ENCODE assay signal across 24 cellular contexts in genomic region chr1:179968284-179968993, GRCh38. TPM values are rescaled to one million over a fixed set of nuclear protein-coding genes. Genes with fewer than 3 reads are reported as not detected.
DNase-seq lines count a peak whose midpoint lies in the region; ATAC-seq and TF ChIP-seq lines count a peak whose summit lies in the region.
"Had no signal": no experiment of that assay in that cellular context is flagged by ENCODE, and none has a peak within 500 bp of the region (broad histone marks: within the 10 kb centered on the region; RNA-seq: fewer than 3 reads in every experiment).

No MANE protein-coding gene starts in this region.

- H3K27ac Mint-ChIP-seq in progenitor cell of endocrine pancreas, result peak overlapping the region; percentile 2
- H3K27ac Mint-ChIP-seq: nephron had no signal

- H3K27ac ChIP-seq in left ventricle myocardium inferior (replicated peaks), result peak overlapping the region; percentile 84
- peak overlapping the region; percentile 81 for H3K27ac ChIP-seq in cingulate gyrus (ENCODE audit: low read depth, low read length)
- H3K27ac ChIP-seq in uterus, result peak overlapping the region; percentile 66 to 94
- H3K27ac ChIP-seq: A549, VCaP had no signal

- H3K9me3 Mint-ChIP-seq in progenitor cell of endocrine pancreas (ENCODE audit: low read depth), result peaks cover 8% of the 10 kb centered on the region

- TF ChIP-seq CTCF in left ventricle myocardium inferior (IDR thresholded peaks at IDR 0.05; ENCODE audit: borderline replicate concordance) (no peak), progenitor cell of endocrine pancreas (IDR thresholded peaks at IDR 0.05; ENCODE audit: unreplicated experiment) (no peak), uterus (IDR thresholded peaks at IDR 0.05) (no peak)

- no peaks in the 10 kb centered on the region for H3K27me3 Mint-ChIP-seq in progenitor cell of endocrine pancreas

- intact Hi-C loops in left ventricle myocardium inferior (cut with micrococcal nuclease), result no loop called here
- intact Hi-C loops in Right ventricle myocardium inferior (cut with DNase I), result no loop called here
- intact Hi-C loops in uterus (cut with DNase I; ENCODE audit: low total_unique reads), result no loop called here

- no peaks in the 10 kb centered on the region for H3K4me1 Mint-ChIP-seq in progenitor cell of endocrine pancreas (ENCODE audit: low read depth)

- no peak for ATAC-seq in Right ventricle myocardium inferior
- no peak for ATAC-seq in GM21786 (IDR thresholded peaks at IDR 0.05; ENCODE audit: unreplicated experiment)
- ATAC-seq: A549, HCT116 had no signal

- H3K4me1 ChIP-seq in left ventricle myocardium inferior (peaks cover 81% of the 10 kb centered on the region), uterus (peaks cover 0 to 12% of the 10 kb centered on the region in 2 donors)

- H3K4me3 ChIP-seq in left ventricle myocardium inferior (no peak overlapping the region), uterus (no peak overlapping the region)
- H3K4me3 ChIP-seq: A549 had no signal

- no peaks in the 10 kb centered on the region for H3K27me3 ChIP-seq in left ventricle myocardium inferior (ENCODE audit: low read depth)
- no peaks in the 10 kb centered on the region for H3K27me3 ChIP-seq in uterus

- H3K9me3 ChIP-seq in left ventricle myocardium inferior (replicated peaks), result peaks cover 12% of the 10 kb centered on the region
- H3K9me3 ChIP-seq in uterus, result no peaks in the 10 kb centered on the region
- H3K9me3 ChIP-seq: A549 had no signal

- H3K4me3 Mint-ChIP-seq in progenitor cell of endocrine pancreas (ENCODE audit: low read depth), result no peak overlapping the region
- H3K4me3 Mint-ChIP-seq: nephron had no signal

- DNase-seq in left ventricle myocardium inferior (no peak), Right ventricle myocardium inferior (ENCODE audit: missing footprints) (no peak), progenitor cell of endocrine pancreas (ENCODE audit: low spot score, unreplicated experiment) (no peak), uterus (no peak), activated gamma-delta T cell (lab: John Stamatoyannopoulos, UW) (no peak), NCI-H1930 (lab: John Stamatoyannopoulos, UW) (no peak)
- DNase-seq: activated gamma-delta T cell treated with Interleukin-2 at 50 U/mL for 16 hours; Calu3; caudate nucleus; erythroblast; Kasumi-1; NCI-H1417; NCI-H2171; NCI-H526 treated with DMSO at 0.1 percent for 48 hours; posterior cingulate gyrus; Right ventricle myocardium superior; stimulated activated CD4-positive, alpha-beta T cell treated with anti-CD3 and anti-CD28 coated beads, Interleukin-1b, Interleukin-23, amount 100 ng/mL, for 48 hours; stimulated activated naive CD4-positive, alpha-beta T cell treated with Interleukin-2 at 50 U/mL for 16 hours had no signal

- H3K36me3 ChIP-seq in left ventricle myocardium inferior (no peaks in the 10 kb centered on the region), uterus (no peaks in the 10 kb centered on the region)

- no peak for TF ChIP-seq POLR2A in uterus (IDR thresholded peaks at IDR 0.05)

- H3K36me3 Mint-ChIP-seq in progenitor cell of endocrine pancreas (ENCODE audit: insufficient read depth), result peaks cover 7% of the 10 kb centered on the region

RNA-seq across cellular contexts. Expression of gene CEP350, which starts 13.8 kb away (rescaled TPM):
- total RNA-seq in left ventricle myocardium inferior (34.7 TPM), Right ventricle myocardium inferior (27.1 TPM), progenitor cell of endocrine pancreas (48.7 and 49.7 TPM in 2 replicates), uterus (10 to 100 TPM; 28.5 to 97.3 (median 82.7) TPM)
